In the genomic region with DNA sequence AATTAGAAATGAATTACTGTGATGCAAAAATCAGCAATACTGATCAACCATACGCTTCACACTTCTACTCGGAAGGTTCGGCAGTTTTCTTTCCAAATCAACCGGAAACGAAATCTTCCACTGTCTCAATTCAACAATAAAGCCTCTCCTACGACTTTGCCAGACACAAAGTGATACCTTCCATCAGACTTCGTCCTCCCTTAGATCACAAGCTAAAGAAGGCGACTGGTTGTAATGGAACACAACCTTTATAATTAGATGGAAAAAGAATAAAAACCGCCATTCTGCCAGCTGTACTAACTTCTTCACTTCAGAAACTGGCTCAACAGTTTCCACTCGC, we compare ENCODE assay signal across 8 cellular contexts. TPM values are rescaled to one million over a fixed set of nuclear protein-coding genes. Genes with fewer than 3 reads are reported as not detected.
DNase-seq lines count a peak whose midpoint lies in the region; ATAC-seq, FAIRE-seq and TF ChIP-seq lines count a peak whose summit lies in the region.

No MANE protein-coding gene starts in this region.

- peak overlapping the region; percentile 71 to 94 for H3K9ac ChIP-seq in kidney (ENCODE audit: low read length in 2 of 2)

- H3K27ac Mint-ChIP-seq in activated CD8-positive, alpha-beta memory T cell treated with anti-CD3 and anti-CD28 coated beads, Interleukin-2, amount 10 ng/mL, durations not matched to agents 7 days and 5 days: peak overlapping the region; percentile 80
- H3K27ac Mint-ChIP-seq in activated T-helper 2 cell treated with anti-CD3 and anti-CD28 coated beads, Interferon-gamma antibody, Interleukin-2, Interleukin-4, amounts not matched to agents 10 μg/mL and 5 μg/mL and 100 μg/mL, durations not matched to agents 14 hours and 24 hours and 36 hours: peak overlapping the region; percentile 95

- H3K27ac ChIP-seq in kidney (ENCODE audit: low read depth in 2 of 2, low read length in 2 of 2): no peak overlapping the region
- H3K27ac ChIP-seq in thymus (ENCODE audit: low read depth): peak overlapping the region; percentile 68

- POLR2A ChIA-PET in HEK293T (lab: Yijun Ruan, JAX): interaction anchor here (0.8 to 1.2 kb wide), 4 partner anchors 8 to 58 kb away, joined by 3 to 7 read pairs (median 4); a partner anchor contains a TSS

- peaks cover 26% of the 10 kb centered on the region for H3K4me1 Mint-ChIP-seq in activated CD8-positive, alpha-beta memory T cell treated with anti-CD3 and anti-CD28 coated beads, Interleukin-2, amount 10 ng/mL, durations not matched to agents 7 days and 5 days
- H3K4me1 Mint-ChIP-seq in activated T-helper 2 cell treated with anti-CD3 and anti-CD28 coated beads, Interferon-gamma antibody, Interleukin-2, Interleukin-4, amounts not matched to agents 10 μg/mL and 5 μg/mL and 100 μg/mL, durations not matched to agents 14 hours and 24 hours and 36 hours (ENCODE audit: low read depth): peaks cover 26% of the 10 kb centered on the region

- no peak for FAIRE-seq in kidney (lab: Jason Lieb, UNC)

- H3K27me3 Mint-ChIP-seq in activated CD8-positive, alpha-beta memory T cell treated with anti-CD3 and anti-CD28 coated beads, Interleukin-2, amount 10 ng/mL, durations not matched to agents 7 days and 5 days: no peaks in the 10 kb centered on the region
- peaks cover 2% of the 10 kb centered on the region for H3K27me3 Mint-ChIP-seq in activated T-helper 2 cell treated with anti-CD3 and anti-CD28 coated beads, Interferon-gamma antibody, Interleukin-2, Interleukin-4, amounts not matched to agents 10 μg/mL and 5 μg/mL and 100 μg/mL, durations not matched to agents 14 hours and 24 hours and 36 hours (ENCODE audit: low read depth)

- no peaks in the 10 kb centered on the region for H3K27me3 ChIP-seq in thymus (ENCODE audit: control insufficient read depth, insufficient read depth)

- H3K9me3 ChIP-seq in kidney (ENCODE audit: control insufficient read depth in 1 of 2, low read length in 2 of 2): no peaks in the 10 kb centered on the region
- H3K9me3 ChIP-seq in thymus (ENCODE audit: control insufficient read depth): no peaks in the 10 kb centered on the region

- no peak for ATAC-seq in activated CD8-positive, alpha-beta memory T cell treated with anti-CD3 and anti-CD28 coated beads, Interleukin-2, amount 10 ng/mL, durations not matched to agents 7 days and 5 days
- ATAC-seq in HG02938 (IDR thresholded peaks at IDR 0.05; ENCODE audit: unreplicated experiment): no peak

- 2% methylated on average over 10 of the region's 10 CpGs for WGBS in thymus

- intact Hi-C loops in activated T-helper 2 cell treated with anti-CD3 and anti-CD28 coated beads, Interferon-gamma antibody, Interleukin-2, Interleukin-4, amounts not matched to agents 10 μg/mL and 5 μg/mL and 100 μg/mL, durations not matched to agents 14 hours and 24 hours and 36 hours (cut with micrococcal nuclease): loop anchor here (1.0 to 5.0 kb wide), 5 partner anchors 40 to 415 kb away; a partner anchor contains a TSS
- intact Hi-C loops in kidney (cut with DNase I): no loop called here

- H3K4me3 Mint-ChIP-seq in activated CD8-positive, alpha-beta memory T cell treated with anti-CD3 and anti-CD28 coated beads, Interleukin-2, amount 10 ng/mL, durations not matched to agents 7 days and 5 days: peak overlapping the region; percentile 84
- peak overlapping the region; percentile 98 for H3K4me3 Mint-ChIP-seq in activated T-helper 2 cell treated with anti-CD3 and anti-CD28 coated beads, Interferon-gamma antibody, Interleukin-2, Interleukin-4, amounts not matched to agents 10 μg/mL and 5 μg/mL and 100 μg/mL, durations not matched to agents 14 hours and 24 hours and 36 hours (ENCODE audit: low read depth)

- TF ChIP-seq CTCF in kidney (IDR thresholded peaks at IDR 0.05; ENCODE audit: borderline replicate concordance, extremely low read depth, insufficient read depth): no peak

- H3K9me3 Mint-ChIP-seq in activated CD8-positive, alpha-beta memory T cell treated with anti-CD3 and anti-CD28 coated beads, Interleukin-2, amount 10 ng/mL, durations not matched to agents 7 days and 5 days (ENCODE audit: low read depth): no peaks in the 10 kb centered on the region
- no peaks in the 10 kb centered on the region for H3K9me3 Mint-ChIP-seq in activated T-helper 2 cell treated with anti-CD3 and anti-CD28 coated beads, Interferon-gamma antibody, Interleukin-2, Interleukin-4, amounts not matched to agents 10 μg/mL and 5 μg/mL and 100 μg/mL, durations not matched to agents 14 hours and 24 hours and 36 hours

- H3K36me3 Mint-ChIP-seq in activated CD8-positive, alpha-beta memory T cell treated with anti-CD3 and anti-CD28 coated beads, Interleukin-2, amount 10 ng/mL, durations not matched to agents 7 days and 5 days: peaks cover 4% of the 10 kb centered on the region
- H3K36me3 Mint-ChIP-seq in activated T-helper 2 cell treated with anti-CD3 and anti-CD28 coated beads, Interferon-gamma antibody, Interleukin-2, Interleukin-4, amounts not matched to agents 10 μg/mL and 5 μg/mL and 100 μg/mL, durations not matched to agents 14 hours and 24 hours and 36 hours (ENCODE audit: low read depth): peaks cover 13% of the 10 kb centered on the region

- no peak for DNase-seq in activated CD8-positive, alpha-beta memory T cell treated with anti-CD3 and anti-CD28 coated beads, Interleukin-2, amount 10 ng/mL, durations not matched to agents 7 days and 5 days
- DNase-seq in activated CD8-positive, alpha-beta memory T cell treated with anti-CD3 and anti-CD28 coated beads, Interleukin-2, amount 50 U/mL, for 48 hours: no peak
- DNase-seq in activated T-helper 2 cell treated with anti-CD3 and anti-CD28 coated beads, Interferon-gamma antibody, Interleukin-2, Interleukin-4, amounts not matched to agents 10 μg/mL and 5 μg/mL and 100 μg/mL, durations not matched to agents 14 hours and 24 hours and 36 hours (ENCODE audit: low spot score): no peak
- DNase-seq in kidney: no peak
- no peak for DNase-seq in germinal center (ENCODE audit: low spot score)
- DNase-seq in HEK293T (ENCODE audit: extremely low spot score): no peak

- H3K4me3 ChIP-seq in kidney (ENCODE audit: low read length in 2 of 2) (peak overlapping the region; percentile 86 to 91), thymus (ENCODE audit: low read length) (peak overlapping the region; percentile 90)

- H3K4me1 ChIP-seq in kidney (ENCODE audit: control insufficient read depth in 1 of 2, insufficient read depth in 1 of 2, low read depth in 1 of 2, low read length in 2 of 2) (peaks cover 5 to 12% of the 10 kb centered on the region in 2 donors), thymus (ENCODE audit: control insufficient read depth, insufficient read depth, low read length) (peaks cover 14% of the 10 kb centered on the region)

- H3K36me3 ChIP-seq in kidney (ENCODE audit: control insufficient read depth in 1 of 2, insufficient read depth in 2 of 2, low read length in 2 of 2): no peaks in the 10 kb centered on the region
- H3K36me3 ChIP-seq in thymus (ENCODE audit: control insufficient read depth, insufficient read depth): no peaks in the 10 kb centered on the region

- CTCF ChIA-PET in activated CD8-positive, alpha-beta memory T cell treated with anti-CD3 and anti-CD28 coated beads, Interleukin-2, amount 10 ng/mL, durations not matched to agents 7 days and 5 days (lab: Charles Lee): interaction anchor here (0.6 to 3.5 kb wide), 35 partner anchors 9 to 1449 kb away, joined by 3 to 35 read pairs (median 4); a partner anchor contains a TSS
- CTCF ChIA-PET in HEK293T (lab: Yijun Ruan, JAX): interaction anchor here (1.2 to 2.1 kb wide), 2 partner anchors 12 to 20 kb away, joined by 3 to 9 read pairs; no protein-coding TSS in a partner anchor

TF ChIP-seq in HEK293T, 16 proteins besides CTCF, POLR2A, EP300 and RAD21:
- no peak for TF ChIP-seq CTBP1 (IDR thresholded peaks at IDR 0.05; ENCODE audit: borderline replicate concordance)
- no peak for TF ChIP-seq HDGF (IDR thresholded peaks at IDR 0.05; ENCODE audit: borderline replicate concordance)
- no peak for TF ChIP-seq NFRKB (IDR thresholded peaks at IDR 0.05)
- TF ChIP-seq BHLHE40 (IDR thresholded peaks at IDR 0.05; ENCODE audit: borderline replicate concordance): no peak
- TF ChIP-seq ARNT (IDR thresholded peaks at IDR 0.05): no peak
- TF ChIP-seq L3MBTL2 (conservative IDR thresholded peaks at IDR 0.05): no peak
- no peak for TF ChIP-seq LEF1 (IDR thresholded peaks at IDR 0.05; ENCODE audit: borderline replicate concordance)
- no peak for TF ChIP-seq FOXM1 (IDR thresholded peaks at IDR 0.05; ENCODE audit: borderline replicate concordance)
- no peak for TF ChIP-seq ZNF384 (IDR thresholded peaks at IDR 0.05)
- TF ChIP-seq, protein P1, sequence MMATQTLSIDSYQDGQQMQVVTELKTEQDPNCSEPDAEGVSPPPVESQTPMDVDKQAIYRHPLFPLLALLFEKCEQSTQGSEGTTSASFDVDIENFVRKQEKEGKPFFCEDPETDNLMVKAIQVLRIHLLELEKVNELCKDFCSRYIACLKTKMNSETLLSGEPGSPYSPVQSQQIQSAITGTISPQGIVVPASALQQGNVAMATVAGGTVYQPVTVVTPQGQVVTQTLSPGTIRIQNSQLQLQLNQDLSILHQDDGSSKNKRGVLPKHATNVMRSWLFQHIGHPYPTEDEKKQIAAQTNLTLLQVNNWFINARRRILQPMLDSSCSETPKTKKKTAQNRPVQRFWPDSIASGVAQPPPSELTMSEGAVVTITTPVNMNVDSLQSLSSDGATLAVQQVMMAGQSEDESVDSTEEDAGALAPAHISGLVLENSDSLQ (IDR thresholded peaks at IDR 0.05): no peak
- no peak for TF ChIP-seq SP1 (IDR thresholded peaks at IDR 0.05)
- TF ChIP-seq SUZ12 (IDR thresholded peaks at IDR 0.05): no peak
- no peak for TF ChIP-seq FOXA1 (IDR thresholded peaks at IDR 0.05)
- no peak for TF ChIP-seq TARDBP (IDR thresholded peaks at IDR 0.05)
- TF ChIP-seq FOXK2 (IDR thresholded peaks at IDR 0.05): no peak
- no peak for TF ChIP-seq ELF4 (IDR thresholded peaks at IDR 0.05)

RNA-seq across cellular contexts. Expression of a gene that starts 0.6 kb away (rescaled TPM):
- 10 to 100 TPM; 48.2 to 62.3 TPM for total RNA-seq in activated CD8-positive, alpha-beta memory T cell treated with anti-CD3 and anti-CD28 coated beads, Interleukin-2, amount 10 ng/mL, durations not matched to agents 7 days and 5 days
- 74.9 and 81.7 TPM in 2 replicates for total RNA-seq in activated T-helper 2 cell treated with anti-CD3 and anti-CD28 coated beads, Interferon-gamma antibody, Interleukin-2, Interleukin-4, amounts not matched to agents 10 μg/mL and 5 μg/mL and 100 μg/mL, durations not matched to agents 14 hours and 24 hours and 36 hours
- 70.2 TPM for total RNA-seq in kidney
- polyA plus RNA-seq in kidney (ENCODE audit: insufficient read depth, low read depth, low replicate concordance): 88.8 TPM
- polyA plus RNA-seq in thymus: 107 TPM

RNA-seq across cellular contexts. Expression of a gene that starts 58.7 kb away (rescaled TPM):
- under 1 TPM; 0.47 to 0.70 TPM for total RNA-seq in activated CD8-positive, alpha-beta memory T cell treated with anti-CD3 and anti-CD28 coated beads, Interleukin-2, amount 10 ng/mL, durations not matched to agents 7 days and 5 days
- 1.1 and 2.9 TPM in 2 replicates for total RNA-seq in activated T-helper 2 cell treated with anti-CD3 and anti-CD28 coated beads, Interferon-gamma antibody, Interleukin-2, Interleukin-4, amounts not matched to agents 10 μg/mL and 5 μg/mL and 100 μg/mL, durations not matched to agents 14 hours and 24 hours and 36 hours
- 1.5 TPM for total RNA-seq in kidney
- polyA plus RNA-seq in kidney (ENCODE audit: insufficient read depth, low read depth, low replicate concordance) (1.4 TPM), thymus (4.1 TPM)
